ENCODE assay signal across 17 cellular contexts in the genomic region with DNA sequence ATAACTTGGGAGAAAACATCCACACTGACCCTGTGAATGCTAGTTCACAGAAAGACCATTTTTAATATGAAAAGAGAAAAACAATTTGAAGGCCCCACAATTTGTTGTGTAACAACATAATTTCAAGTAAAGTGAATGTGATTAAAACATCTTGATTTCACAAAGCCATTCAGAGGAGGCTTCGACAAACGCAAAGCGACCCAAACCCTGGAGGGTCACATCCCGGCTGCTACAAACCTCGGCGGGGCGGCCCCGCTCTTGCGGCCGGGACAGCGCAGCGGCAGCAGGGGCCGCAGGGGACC. TPM values are rescaled to one million over a fixed set of nuclear protein-coding genes. Genes with fewer than 3 reads are reported as not detected.
DNase-seq lines count a peak whose midpoint lies in the region; ATAC-seq, FAIRE-seq and TF ChIP-seq lines count a peak whose summit lies in the region.
"Had no signal": no experiment of that assay in that cellular context is flagged by ENCODE, and none has a peak within 500 bp of the region (broad histone marks: within the 10 kb centered on the region; RNA-seq: fewer than 3 reads in every experiment).

No MANE protein-coding gene starts in this region.

- TF ChIP-seq EP300 in GM12878 (IDR thresholded peaks at IDR 0.05; ENCODE audit: borderline replicate concordance in 1 of 2, control insufficient read depth in 1 of 2, low read depth in 2 of 2, low read length in 2 of 2) = no peak

- ATAC-seq in activated T-cell treated with anti-CD3 and anti-CD28 coated beads, Interleukin-2, amount 50 U/mL, for 72 hours (replicated peaks in 1 of 2) = no peak
- ATAC-seq in GM12878 (no peak), thoracic aorta (ENCODE audit: insufficient number of reproducible peaks, low FRiP score, low read depth) (no peak), HG03565 (IDR thresholded peaks at IDR 0.05; ENCODE audit: unreplicated experiment) (no peak)
- ATAC-seq: mucosa of descending colon had no signal

- no peak overlapping the region for H2BK15ac ChIP-seq in mesenchymal stem cell (ENCODE audit: low read depth, poor library complexity, severe bottlenecking)

- BruUV-seq in GM12878 (replicated peaks; lab: Mats Ljungman, UMichigan) = no TSS peak

- SMC1A ChIA-PET in GM12878 (lab: Charles Lee; ENCODE audit: uncharacterized antibody, unreplicated experiment) = no interaction called here

- intact Hi-C loops in GM12878 (cut with micrococcal nuclease; ENCODE audit: unreplicated experiment) = no loop called here

- CTCF ChIA-PET in GM12878 (lab: Yijun Ruan, JAX) = interaction anchor here (0.7 to 1.8 kb wide), 2 partner anchors 27 to 480 kb away, joined by 3 to 7 read pairs; no protein-coding TSS in a partner anchor

- RAD21 ChIA-PET in GM12878 (lab: Charles Lee; ENCODE audit: unreplicated experiment) = no interaction called here

- no peak overlapping the region for H4K91ac ChIP-seq in mesenchymal stem cell (ENCODE audit: low read length)

- H3K14ac ChIP-seq in mesenchymal stem cell (ENCODE audit: low read length in 2 of 2) = no peak overlapping the region

- H3K36me3 ChIP-seq in GM12878 (ENCODE audit: control insufficient read depth in 2 of 2, insufficient read depth in 2 of 2, low read length in 1 of 2) (no peaks in the 10 kb centered on the region), mesenchymal stem cell (ENCODE audit: control insufficient read depth in 1 of 2, insufficient read depth in 2 of 2, low read depth in 1 of 2, low read length in 2 of 2) (peaks cover 0 to 26% of the 10 kb centered on the region in 2 experiments), thoracic aorta (no peaks in the 10 kb centered on the region)
- no peaks in the 10 kb centered on the region for H3K36me3 ChIP-seq in effector memory CD4-positive, alpha-beta T cell (ENCODE audit: control insufficient read depth, insufficient read depth, low read length)
- H3K36me3 ChIP-seq: HAP-1, upper lobe of right lung had no signal

- no peak overlapping the region for H3K27ac ChIP-seq in GM12878 (ENCODE audit: control insufficient read depth, insufficient read depth)
- no peak overlapping the region for H3K27ac ChIP-seq in mesenchymal stem cell (ENCODE audit: low read length, poor library complexity, severe bottlenecking)
- peak overlapping the region; percentile 97 to 98 for H3K27ac ChIP-seq in thoracic aorta
- no peak overlapping the region for H3K27ac ChIP-seq in effector memory CD4-positive, alpha-beta T cell (ENCODE audit: insufficient read depth, low read length, poor library complexity, severe bottlenecking)
- H3K27ac ChIP-seq: epithelial cell of prostate, upper lobe of right lung had no signal

- H3K4me2 ChIP-seq in GM12878 (ENCODE audit: control insufficient read depth, insufficient read depth) = peak overlapping the region; percentile 79; the same call in 1 of the 2 replicates
- H3K4me2 ChIP-seq in mesenchymal stem cell (ENCODE audit: low read length, poor library complexity, severe bottlenecking) = peak overlapping the region; percentile 97

- H3K27me3 ChIP-seq in GM12878 (replicated peaks in 1 of 2; ENCODE audit: control insufficient read depth in 2 of 2, insufficient read depth in 2 of 2, low read length in 1 of 2) (peaks cover 4 to 10% of the 10 kb centered on the region in 2 experiments), mesenchymal stem cell (ENCODE audit: control insufficient read depth in 1 of 2, insufficient read depth in 1 of 2, low read length in 2 of 2) (peaks cover 50 to 64% of the 10 kb centered on the region in 2 experiments), thoracic aorta (replicated peaks; ENCODE audit: insufficient read depth) (no peaks in the 10 kb centered on the region)
- H3K27me3 ChIP-seq in effector memory CD4-positive, alpha-beta T cell (replicated peaks; ENCODE audit: control insufficient read depth, insufficient read depth, low read length, poor library complexity, severe bottlenecking) = peaks cover 47% of the 10 kb centered on the region

- no peak overlapping the region for H2BK12ac ChIP-seq in mesenchymal stem cell (ENCODE audit: low read length in 2 of 2)

- no peak overlapping the region for H3K18ac ChIP-seq in mesenchymal stem cell (ENCODE audit: low read depth in 1 of 2, low read length in 2 of 2)

- H3K9me3 Mint-ChIP-seq in activated T-cell treated with anti-CD3 and anti-CD28 coated beads, Interleukin-2, amount 50 U/mL, for 72 hours = no peaks in the 10 kb centered on the region
- no peaks in the 10 kb centered on the region for H3K9me3 Mint-ChIP-seq in activated T-cell treated with anti-CD3 and anti-CD28 coated beads, Interleukin-2, amount 50 U/mL, for 24 hours

- POLR2A ChIA-PET in GM12878 (lab: Charles Lee) = interaction anchor here (0.7 kb wide), 1 partner anchor 100 kb away, joined by 3 read pairs; no protein-coding TSS in a partner anchor

- no peak overlapping the region for H2BK120ac ChIP-seq in mesenchymal stem cell (ENCODE audit: low read depth, low read length)

- no peak overlapping the region for H2BK5ac ChIP-seq in mesenchymal stem cell (ENCODE audit: low read depth, low read length, poor library complexity, severe bottlenecking)

- no peak overlapping the region for H3K4ac ChIP-seq in mesenchymal stem cell (ENCODE audit: low read depth in 1 of 2, low read length in 2 of 2)

- H3K4me3 ChIP-seq in GM12878 (peak overlapping the region; percentile 80; the same call in 1 of the 2 replicates), mesenchymal stem cell (ENCODE audit: insufficient read depth in 1 of 2, low read depth in 1 of 2, low read length in 2 of 2) (peak overlapping the region in 1 of 2 experiments; percentile 59), thoracic aorta (peak overlapping the region; percentile 81)
- H3K4me3 ChIP-seq in effector memory CD4-positive, alpha-beta T cell (ENCODE audit: insufficient read depth, low read depth, low read length, poor library complexity, severe bottlenecking) = no peak overlapping the region
- H3K4me3 ChIP-seq: HAP-1, mucosa of descending colon had no signal

- in situ Hi-C loops in GM12878 (cut with MboI) = no loop called here

- H3K9ac ChIP-seq in GM12878 (ENCODE audit: control insufficient read depth, insufficient read depth, low read length) (no peak overlapping the region), mesenchymal stem cell (ENCODE audit: low read length) (no peak overlapping the region)

- no peak overlapping the region for H3K27ac Mint-ChIP-seq in activated T-cell treated with anti-CD3 and anti-CD28 coated beads, Interleukin-2, amount 50 U/mL, for 72 hours
- no peak overlapping the region for H3K27ac Mint-ChIP-seq in activated T-cell treated with anti-CD3 and anti-CD28 coated beads, Interleukin-2, amount 50 U/mL, for 24 hours

- FAIRE-seq in GM12878 (lab: Jason Lieb, UNC) = no peak

- H3K4me1 ChIP-seq in GM12878 (ENCODE audit: control insufficient read depth, insufficient read depth, low read length) (peaks cover 5% of the 10 kb centered on the region), mesenchymal stem cell (ENCODE audit: control insufficient read depth, insufficient read depth, low read depth, low read length) (peaks cover 31% of the 10 kb centered on the region), thoracic aorta (ENCODE audit: control insufficient read depth in 1 of 2, low read depth in 2 of 2) (peaks cover 7 to 70% of the 10 kb centered on the region in 2 donors)
- peaks cover 10% of the 10 kb centered on the region for H3K4me1 ChIP-seq in effector memory CD4-positive, alpha-beta T cell (ENCODE audit: control insufficient read depth, insufficient read depth, low read length, poor library complexity, severe bottlenecking)
- H3K4me1 ChIP-seq: HAP-1 had no signal

- H3K79me1 ChIP-seq in mesenchymal stem cell (replicated peaks; ENCODE audit: low read length, poor library complexity, severe bottlenecking) = no peaks in the 10 kb centered on the region

- H2AFZ ChIP-seq in GM12878 (ENCODE audit: control insufficient read depth, low read depth, low read length) = no peak overlapping the region
- H2AFZ ChIP-seq in mesenchymal stem cell (ENCODE audit: low read depth, low read length) = no peak overlapping the region

- H3K79me2 ChIP-seq in GM12878 (ENCODE audit: control insufficient read depth, insufficient read depth, low read length) = no peaks in the 10 kb centered on the region

- TF ChIP-seq CTCF in GM12878 (IDR thresholded peaks at IDR 0.05 in 2 of 3, conservative IDR thresholded peaks at IDR 0.05 in 1 of 3; ENCODE audit: control insufficient read depth in 2 of 3, extremely low read depth in 1 of 3, insufficient read depth in 1 of 3, low read depth in 3 of 3, low read length in 3 of 3) (no peak), thoracic aorta (IDR thresholded peaks at IDR 0.05) (no peak)

- no peak overlapping the region for H3K23ac ChIP-seq in mesenchymal stem cell (ENCODE audit: low read length in 2 of 2)

- TF ChIP-seq RAD21 in GM12878 (IDR thresholded peaks at IDR 0.05; ENCODE audit: insufficient read depth, low read depth, low read length) = no peak

- 99% methylated on average over 13 of the region's 13 CpGs for WGBS in GM12878 (ENCODE audit: insufficient coverage, insufficient replicate concordance, low lambda C conversion rate, missing lambda C conversion rate)
- WGBS in mesenchymal stem cell = 8% methylated on average over 13 of the region's 13 CpGs

- peak overlapping the region; percentile 42 to 54 for H3K4me3 Mint-ChIP-seq in activated T-cell treated with anti-CD3 and anti-CD28 coated beads, Interleukin-2, amount 50 U/mL, for 72 hours
- no peak overlapping the region for H3K4me3 Mint-ChIP-seq in activated T-cell treated with anti-CD3 and anti-CD28 coated beads, Interleukin-2, amount 50 U/mL, for 24 hours

- no peak overlapping the region for H4K8ac ChIP-seq in mesenchymal stem cell (ENCODE audit: low read length)

- H3K4me1 Mint-ChIP-seq in activated T-cell treated with anti-CD3 and anti-CD28 coated beads, Interleukin-2, amount 50 U/mL, for 72 hours (ENCODE audit: low read depth) = peaks cover 17% of the 10 kb centered on the region
- H3K4me1 Mint-ChIP-seq in activated T-cell treated with anti-CD3 and anti-CD28 coated beads, Interleukin-2, amount 50 U/mL, for 24 hours (ENCODE audit: low read depth) = peaks cover 15% of the 10 kb centered on the region

- TF ChIP-seq POLR2A in GM12878 (IDR thresholded peaks at IDR 0.05; ENCODE audit: low read depth, low read length) = no peak

- no peak for DNase-seq in activated T-cell treated with anti-CD3 and anti-CD28 coated beads, Interleukin-2, amount 50 U/mL, for 72 hours
- no peak for DNase-seq in activated T-cell treated with anti-CD3 and anti-CD28 coated beads, Interleukin-2, amount 50 U/mL, for 24 hours
- no peak for DNase-seq in GM12878 (ENCODE audit: low read depth, low spot score)
- DNase-seq in mesenchymal stem cell = no peak
- DNase-seq in thoracic aorta (ENCODE audit: low spot score) = no peak
- DNase-seq in NCI-H2107 treated with DMSO at 0.1 percent for 48 hours (lab: John Stamatoyannopoulos, UW; ENCODE audit: unreplicated experiment) = no peak
- no peak for DNase-seq in effector memory CD4-positive, alpha-beta T cell
- DNase-seq: activated T-cell treated with anti-CD3 and anti-CD28 coated beads, Interleukin-2, amount 50 U/mL, for 1 hour; DND-41; mucosa of descending colon; NCI-H1436 treated with DMSO at 0.1 percent for 48 hours; NCI-H69; SHP77 treated with DMSO at 0.1 percent for 48 hours; upper lobe of right lung had no signal

- H4K20me1 ChIP-seq in GM12878 (ENCODE audit: control insufficient read depth, insufficient read depth) = peaks cover 3% of the 10 kb centered on the region; the same call in 1 of the 2 replicates

- peaks cover 60% of the 10 kb centered on the region for H3K27me3 Mint-ChIP-seq in activated T-cell treated with anti-CD3 and anti-CD28 coated beads, Interleukin-2, amount 50 U/mL, for 72 hours (ENCODE audit: low read depth)
- peaks cover 83% of the 10 kb centered on the region for H3K27me3 Mint-ChIP-seq in activated T-cell treated with anti-CD3 and anti-CD28 coated beads, Interleukin-2, amount 50 U/mL, for 24 hours

- no peaks in the 10 kb centered on the region for H3K36me3 Mint-ChIP-seq in activated T-cell treated with anti-CD3 and anti-CD28 coated beads, Interleukin-2, amount 50 U/mL, for 72 hours (ENCODE audit: insufficient read depth in 2 of 2)
- peaks cover 17% of the 10 kb centered on the region for H3K36me3 Mint-ChIP-seq in activated T-cell treated with anti-CD3 and anti-CD28 coated beads, Interleukin-2, amount 50 U/mL, for 24 hours (ENCODE audit: low read depth)

- no peak overlapping the region for H2AK5ac ChIP-seq in mesenchymal stem cell (ENCODE audit: low read length, severe bottlenecking)

- no peaks in the 10 kb centered on the region for H3K9me3 ChIP-seq in GM12878 (replicated peaks; ENCODE audit: control insufficient read depth, insufficient read depth, low read length)
- H3K9me3 ChIP-seq in mesenchymal stem cell (ENCODE audit: control insufficient read depth, low read length) = no peaks in the 10 kb centered on the region
- H3K9me3 ChIP-seq in thoracic aorta = no peaks in the 10 kb centered on the region
- no peaks in the 10 kb centered on the region for H3K9me3 ChIP-seq in effector memory CD4-positive, alpha-beta T cell (ENCODE audit: control insufficient read depth, low read length)
- H3K9me3 ChIP-seq: HAP-1, mucosa of descending colon, upper lobe of right lung had no signal

RNA-seq across cellular contexts. Expression of a gene that starts 14.0 kb away (rescaled TPM):
- total RNA-seq in activated T-cell treated with anti-CD3 and anti-CD28 coated beads, Interleukin-2, amount 50 U/mL, for 72 hours = under 1 TPM; 0.17 to 0.30 TPM
- not detected in 2 replicates for total RNA-seq in GM12878 (2013; cell fraction: nucleolus; rRNA removed)
- total RNA-seq in GM12878 (2014; rRNA removed) (0.38 and 0.51 TPM in 2 replicates), GM12878 (2014; rRNA removed; fragmentation: Illumina TruSeq; extraction: Trizol) (0.37 and 0.45 TPM in 2 replicates), GM12878 (2021) (1.5 and 1.7 TPM in 2 replicates), thoracic aorta (100 to 1,000 TPM; 103 to 109 TPM)
- polyA plus RNA-seq in GM12878 (2011; ENCODE audit: low read depth) = 0.26 TPM
- polyA plus RNA-seq in GM12878 (2011; rRNA removed) (0.17 and 0.26 TPM in 2 replicates), GM12878 (2014; fragmentation: Illumina TruSeq; extraction: Trizol) (0.81 and 0.97 TPM in 2 replicates), GM12878 (2014; fragmentation: Nextera tagmentation; extraction: Ambion mirVana) (under 1 TPM; 0.13 to 0.26 TPM), GM12878 (2014; rRNA removed) (0.60 and 0.94 TPM in 2 replicates), GM12878 (2016; fragmentation: Nextera tagmentation; extraction: Ambion mirVana) (not detected)
- polyA plus RNA-seq in GM12878 (2011; cell fraction: cytosol; rRNA removed) = 0.07 and 0.17 TPM in 2 replicates
- 0.19 and 0.31 TPM in 2 replicates for polyA plus RNA-seq in GM12878 (2011; cell fraction: nucleus; rRNA removed)
- 0.24 and 0.38 TPM in 2 replicates for polyA plus RNA-seq in GM12878 (2012)
- 0.15 TPM in 1 of 2 replicates, not detected in the other for polyA minus RNA-seq in GM12878 (2011; rRNA and poly(A)+ RNA removed)
- 0.53 and 0.83 TPM in 2 replicates for polyA minus RNA-seq in GM12878 (2011; cell fraction: cytosol; rRNA and poly(A)+ RNA removed)
- 0.12 and 0.57 TPM in 2 replicates for polyA minus RNA-seq in GM12878 (2011; cell fraction: nucleus; rRNA and poly(A)+ RNA removed)
- 0.07 TPM for polyA plus RNA-seq in mesenchymal stem cell (2013, experiment 1 of 2)
- polyA plus RNA-seq in mesenchymal stem cell (2013, experiment 2 of 2) = 0.08 TPM

Comparison
In these comparisons a context has a peak if more than half of its experiments do, and no peak if none do; other contexts are left out.
1. H3K27ac ChIP-seq: peak in thoracic aorta (2 of 2); none in GM12878 (single experiment), mesenchymal stem cell (single experiment) and effector memory CD4-positive, alpha-beta T cell (single experiment).
2. RNA of a gene that starts 14.0 kb away (total RNA-seq): 103 to 109 TPM in thoracic aorta; 0.37 to 1.7 TPM in GM12878 and 0.17 to 0.30 TPM in activated T-cell treated with anti-CD3 and anti-CD28 coated beads, Interleukin-2, amount 50 U/mL, for 72 hours; every median in the first group is over 10 times any median in the second.